Comparison of ENCODE assay signal across 8 cellular contexts in genomic region chr22:19962246-19962908, GRCh38. TPM values are rescaled to one million over a fixed set of nuclear protein-coding genes. Genes with fewer than 3 reads are reported as not detected.
DNase-seq lines count a peak whose midpoint lies in the region; ATAC-seq and TF ChIP-seq lines count a peak whose summit lies in the region.

No MANE protein-coding gene starts in this region.

- POLR2A ChIA-PET in SK-N-SH (lab: Yijun Ruan, JAX): interaction anchor here (1.3 to 1.6 kb wide), 2 partner anchors 11 to 52 kb away, joined by 4 to 9 read pairs; no protein-coding TSS in a partner anchor

- no peak overlapping the region for H3K4me3 ChIP-seq in Karpas-422 (ENCODE audit: low read length)
- no peak overlapping the region for H3K4me3 ChIP-seq in SK-N-SH (ENCODE audit: low read depth in 2 of 2, low read length in 1 of 2)
- no peak overlapping the region for H3K4me3 ChIP-seq in ascending aorta

- H3K9me2 ChIP-seq in Karpas-422 (replicated peaks; ENCODE audit: insufficient read depth, low read length): no peaks in the 10 kb centered on the region
- H3K9me2 ChIP-seq in SK-N-SH: no peaks in the 10 kb centered on the region

- H3K4me2 ChIP-seq in Karpas-422 (ENCODE audit: low read depth, low read length, poor library complexity, severe bottlenecking): no peak overlapping the region
- peak overlapping the region; percentile 50 for H3K4me2 ChIP-seq in SK-N-SH

- ATAC-seq in sciatic nerve (peak; percentile 25), HG03139 (IDR thresholded peaks at IDR 0.05; ENCODE audit: unreplicated experiment) (no peak)

- TF ChIP-seq EP300 in SK-N-SH (IDR thresholded peaks at IDR 0.05; ENCODE audit: borderline replicate concordance in 1 of 2, low read depth in 1 of 2, low read length in 1 of 2): no peak

- intact Hi-C loops in ascending aorta (cut with DNase I) (loop anchor here (10.0 kb wide), 1 partner anchor 152 kb away; the partner anchor contains the start of genes RANBP1 and TRMT2A), sciatic nerve (cut with DNase I) (no loop called here)

- no peaks in the 10 kb centered on the region; the same call in 1 of the 2 replicates for H3K79me2 ChIP-seq in Karpas-422 (ENCODE audit: low read length)
- peaks cover 4% of the 10 kb centered on the region; the same call in 1 of the 2 replicates for H3K79me2 ChIP-seq in SK-N-SH (ENCODE audit: insufficient read depth)

- TF ChIP-seq RAD21 in SK-N-SH (IDR thresholded peaks at IDR 0.05; ENCODE audit: low read length): peak; percentile 69

- TF ChIP-seq CTCF in SK-N-SH (IDR thresholded peaks at IDR 0.05) (peak; percentile 69), ascending aorta (IDR thresholded peaks at IDR 0.05) (peak in 2 of 3 experiments; percentile 54 to 61)

- WGBS in SK-N-SH (ENCODE audit: low lambda C conversion rate): 51% methylated on average over 19 of the region's 22 CpGs

- peaks cover 15% of the 10 kb centered on the region for H4K20me1 ChIP-seq in Karpas-422 (ENCODE audit: insufficient read depth, low read depth, low read length)
- peaks cover 19% of the 10 kb centered on the region for H4K20me1 ChIP-seq in SK-N-SH (ENCODE audit: insufficient read depth)

- H3K27me3 ChIP-seq in Karpas-422 (ENCODE audit: low read length) (no peaks in the 10 kb centered on the region), SK-N-SH (ENCODE audit: insufficient read depth) (no peaks in the 10 kb centered on the region), ascending aorta (no peaks in the 10 kb centered on the region)

- no peak overlapping the region for H3K27ac ChIP-seq in Karpas-422 (ENCODE audit: low read length)
- peak overlapping the region in 1 of 2 experiments; percentile 70; a peak in 2 of 4 replicates for H3K27ac ChIP-seq in SK-N-SH (ENCODE audit: low read depth in 2 of 2, low read length in 1 of 2)
- H3K27ac ChIP-seq in ascending aorta: no peak overlapping the region

- H3K4me1 ChIP-seq in Karpas-422 (ENCODE audit: low read length): peaks cover 14% of the 10 kb centered on the region
- peaks cover 7 to 14% of the 10 kb centered on the region in 2 experiments; a peak in 2 of 4 replicates for H3K4me1 ChIP-seq in SK-N-SH (ENCODE audit: control insufficient read depth in 1 of 2, insufficient read depth in 2 of 2, low read depth in 1 of 2, low read length in 1 of 2)
- H3K4me1 ChIP-seq in ascending aorta: peaks cover 2 to 14% of the 10 kb centered on the region in 2 donors

- H3K9me3 ChIP-seq in Karpas-422 (ENCODE audit: low read length) (no peaks in the 10 kb centered on the region), SK-N-SH (no peaks in the 10 kb centered on the region), ascending aorta (no peaks in the 10 kb centered on the region)

- H3K9ac ChIP-seq in Karpas-422 (ENCODE audit: low read length): no peak overlapping the region
- no peak overlapping the region for H3K9ac ChIP-seq in SK-N-SH

- peaks cover 10% of the 10 kb centered on the region for H3K36me3 ChIP-seq in Karpas-422 (ENCODE audit: insufficient read depth, low read length)
- peaks cover 17 to 26% of the 10 kb centered on the region in 2 experiments for H3K36me3 ChIP-seq in SK-N-SH (replicated peaks in 1 of 2; ENCODE audit: control insufficient read depth in 1 of 2, insufficient read depth in 2 of 2, low read length in 1 of 2)
- H3K36me3 ChIP-seq in ascending aorta: peaks cover 17 to 40% of the 10 kb centered on the region in 2 donors

- H3F3A ChIP-seq in SK-N-SH (replicated peaks; ENCODE audit: insufficient read depth): peaks cover 2% of the 10 kb centered on the region

- H2AFZ ChIP-seq in Karpas-422 (ENCODE audit: low read length) (no peak overlapping the region), SK-N-SH (ENCODE audit: low read depth) (no peak overlapping the region)

- DNase-seq in DMS114 treated with DMSO at 0.1 percent for 48 hours (lab: John Stamatoyannopoulos, UW; ENCODE audit: unreplicated experiment): peak; percentile 12
- DNase-seq in Karpas-422: peak; percentile 94
- DNase-seq in SK-N-SH: peak; percentile 97
- DNase-seq in ascending aorta (ENCODE audit: low spot score in 2 of 2): peak in 1 of 2 donors; percentile 83
- DNase-seq in hepatic stellate cell (ENCODE audit: low spot score): peak; percentile 84
- DNase-seq in sciatic nerve (ENCODE audit: low spot score): peak; percentile 84
- no peak for DNase-seq in cerebellar nuclear complex (lab: John Stamatoyannopoulos, UW)

- CTCF ChIA-PET in SK-N-SH (lab: Yijun Ruan, JAX): interaction anchor here (0.6 to 16.4 kb wide), 11 partner anchors 9 to 155 kb away, joined by 3 to 501 read pairs (median 4); partner anchors contain the start of gene TRMT2A

TF ChIP-seq in SK-N-SH, 30 proteins besides CTCF, POLR2A, EP300 and RAD21:
- TF ChIP-seq SMC3 (IDR thresholded peaks at IDR 0.05; ENCODE audit: low read depth, low read length) (peak; percentile 48; the same call in 1 of the 2 replicates), POLR2AphosphoS5 (IDR thresholded peaks at IDR 0.05; ENCODE audit: low read depth, low read length) (peak; percentile 12; the same call in 1 of the 2 replicates), RFX5 (IDR thresholded peaks at IDR 0.05; ENCODE audit: low read length) (no peak), MXI1 (IDR thresholded peaks at IDR 0.05; ENCODE audit: low read depth, low read length) (peak; percentile 79), REST (IDR thresholded peaks at IDR 0.05; ENCODE audit: low read depth, low read length) (no peak)
TF ChIP-seq in SK-N-SH: peak in this region for 3.

RNA-seq across cellular contexts. Expression of gene TXNRD2, which starts 20.8 kb away (rescaled TPM):
- 7.0 and 20.7 TPM in 2 replicates for total RNA-seq in Karpas-422 (2014; rRNA removed; shearing (Covaris generic); ENCODE audit: low replicate concordance)
- 33.5 and 34.7 TPM in 2 replicates for polyA plus RNA-seq in SK-N-SH (2012; rRNA removed)
- polyA plus RNA-seq in SK-N-SH (2012; cell fraction: cytosol; rRNA removed): 16.1 and 21.5 TPM in 2 replicates
- polyA plus RNA-seq in SK-N-SH (2012; cell fraction: nucleus; rRNA removed): 59.6 and 61.9 TPM in 2 replicates
- total RNA-seq in ascending aorta (46.0 TPM), sciatic nerve (33.9 TPM)

RNA-seq across cellular contexts. Expression of gene COMT, which starts 20.8 kb away (rescaled TPM):
- total RNA-seq in Karpas-422 (2014; rRNA removed; shearing (Covaris generic); ENCODE audit: low replicate concordance): 72.0 and 181 TPM in 2 replicates
- 205 and 343 TPM in 2 replicates for polyA plus RNA-seq in SK-N-SH (2012; rRNA removed)
- polyA plus RNA-seq in SK-N-SH (2012; cell fraction: cytosol; rRNA removed): 170 and 298 TPM in 2 replicates
- 209 and 222 TPM in 2 replicates for polyA plus RNA-seq in SK-N-SH (2012; cell fraction: nucleus; rRNA removed)
- total RNA-seq in ascending aorta (150 TPM), sciatic nerve (155 TPM)

RNA-seq across cellular contexts. Expression of gene ARVCF, which starts 54.2 kb away (rescaled TPM):
- total RNA-seq in Karpas-422 (2014; rRNA removed; shearing (Covaris generic); ENCODE audit: low replicate concordance): 4.3 and 13.7 TPM in 2 replicates
- polyA plus RNA-seq in SK-N-SH (2012; rRNA removed): 27.4 and 33.0 TPM in 2 replicates
- polyA plus RNA-seq in SK-N-SH (2012; cell fraction: cytosol; rRNA removed): 8.7 and 26.7 TPM in 2 replicates
- 105 and 141 TPM in 2 replicates for polyA plus RNA-seq in SK-N-SH (2012; cell fraction: nucleus; rRNA removed)
- total RNA-seq in ascending aorta: 252 TPM
- total RNA-seq in sciatic nerve: 59.4 TPM

RNA-seq across cellular contexts. Expression of gene TANGO2, which starts 58.5 kb away (rescaled TPM):
- total RNA-seq in Karpas-422 (2014; rRNA removed; shearing (Covaris generic); ENCODE audit: low replicate concordance): 36.8 and 39.0 TPM in 2 replicates
- 20.7 and 25.5 TPM in 2 replicates for polyA plus RNA-seq in SK-N-SH (2012; rRNA removed)
- polyA plus RNA-seq in SK-N-SH (2012; cell fraction: cytosol; rRNA removed): 10.1 and 15.9 TPM in 2 replicates
- polyA plus RNA-seq in SK-N-SH (2012; cell fraction: nucleus; rRNA removed): 28.8 and 32.7 TPM in 2 replicates
- total RNA-seq in ascending aorta (26.3 TPM), sciatic nerve (28.4 TPM)

Comparison
In these comparisons a context has a peak if more than half of its experiments do, and no peak if none do; other contexts are left out.
1. DNase-seq: peak in DMS114 treated with DMSO at 0.1 percent for 48 hours (single experiment), Karpas-422 (single experiment), SK-N-SH (single experiment), hepatic stellate cell (single experiment) and sciatic nerve (single experiment); none in cerebellar nuclear complex (0 of 2).